Comparison of ENCODE assay signal across 9 cellular contexts in the genomic region with DNA sequence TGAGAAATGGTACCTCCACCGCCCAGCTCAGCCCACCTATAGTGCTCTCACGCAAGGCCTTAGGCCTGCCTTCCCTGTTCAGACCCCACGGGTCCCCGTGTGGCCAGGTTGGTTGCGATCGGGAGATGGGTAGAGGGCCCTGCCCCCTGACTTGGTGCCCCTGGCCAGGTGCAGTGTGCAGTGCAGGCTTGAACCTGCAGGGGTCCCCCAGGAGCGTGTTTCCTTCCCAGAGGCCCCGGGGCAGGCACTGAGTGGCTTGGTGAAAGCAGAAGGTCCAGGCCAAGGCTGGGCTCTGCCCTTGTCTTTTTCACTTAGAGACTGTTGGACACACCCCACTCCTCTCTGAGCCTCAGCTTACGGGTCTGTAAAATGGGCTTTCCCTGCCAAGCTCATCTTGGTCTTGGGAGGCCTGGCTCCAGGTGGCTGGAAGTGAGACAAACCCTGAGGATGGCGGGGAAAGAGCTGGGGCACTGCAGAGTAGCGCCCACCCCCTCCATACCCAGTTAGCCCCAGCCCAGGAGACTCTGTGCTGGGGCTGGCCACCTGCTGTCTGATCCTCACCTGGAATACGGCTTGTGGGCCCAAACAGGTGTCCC. TPM values are rescaled to one million over a fixed set of nuclear protein-coding genes. Genes with fewer than 3 reads are reported as not detected.
DNase-seq lines count a peak whose midpoint lies in the region; ATAC-seq and TF ChIP-seq lines count a peak whose summit lies in the region.
"Had no signal": no experiment of that assay in that cellular context is flagged by ENCODE, and none has a peak within 500 bp of the region (broad histone marks: within the 10 kb centered on the region; RNA-seq: fewer than 3 reads in every experiment).

No MANE protein-coding gene starts in this region.

- CTCF ChIA-PET in activated CD4-positive, alpha-beta T cell treated with anti-CD3 and anti-CD28 coated beads, Interleukin-2, amount 10 ng/mL, durations not matched to agents 7 days and 5 days (lab: Charles Lee) = interaction anchor here (0.6 to 2.2 kb wide), 4 partner anchors 8 to 15 kb away, joined by 3 to 9 read pairs (median 6); a partner anchor contains a TSS

- no peaks in the 10 kb centered on the region for H3K27me3 ChIP-seq in RWPE2 (ENCODE audit: insufficient read depth, poor library complexity, severe bottlenecking)

- ATAC-seq in RWPE2 (ENCODE audit: low read depth) = no peak
- ATAC-seq in effector memory CD8-positive, alpha-beta T cell (replicated peaks) = peak; percentile 46
- no peak for ATAC-seq in stimulated activated memory B cell treated with anti-CD40 and anti-IgM and Interleukin-4, amounts not matched to agents 10 μg/mL and 1 μg/mL and 100 μg/mL, for 72 hours
- no peak for ATAC-seq in HG02610 (IDR thresholded peaks at IDR 0.05; ENCODE audit: unreplicated experiment)

- H3K4me3 ChIP-seq in RWPE2 (ENCODE audit: severe bottlenecking) = no peak overlapping the region

- H3K27ac Mint-ChIP-seq in activated CD4-positive, alpha-beta T cell treated with anti-CD3 and anti-CD28 coated beads, Interleukin-2, amount 10 ng/mL, durations not matched to agents 7 days and 5 days = no peak overlapping the region
- no peak overlapping the region for H3K27ac Mint-ChIP-seq in effector memory CD8-positive, alpha-beta T cell
- no peak overlapping the region for H3K27ac Mint-ChIP-seq in stimulated activated memory B cell treated with anti-CD40 and anti-IgM and Interleukin-4, amounts not matched to agents 10 μg/mL and 1 μg/mL and 100 μg/mL, for 72 hours
- H3K27ac Mint-ChIP-seq: natural killer cell treated with Interleukin-12 subunit alpha and Interleukin-12 subunit beta and Interleukin-15 and Interleukin-18, amount 100 ng/mL, for 72 hours had no signal

- peak; percentile 32 for DNase-seq in activated CD4-positive, alpha-beta T cell treated with anti-CD3 and anti-CD28 coated beads, Interleukin-2, amount 10 ng/mL, durations not matched to agents 7 days and 5 days
- no peak for DNase-seq in activated CD4-positive, alpha-beta T cell treated with anti-CD3 and anti-CD28 coated beads for 1 hour
- DNase-seq in RWPE2 (ENCODE audit: low spot score) (no peak), NCI-H510A (lab: John Stamatoyannopoulos, UW) (no peak)
- peak in 2 of 3 experiments; percentile 40 for DNase-seq in effector memory CD8-positive, alpha-beta T cell
- DNase-seq in stimulated activated CD8-positive, alpha-beta memory T cell treated with anti-CD3 and anti-CD28 coated beads, Interleukin-4, amount 100 ng/mL, for 48 hours = peak; percentile 74

- peaks cover 10% of the 10 kb centered on the region for H3K27me3 Mint-ChIP-seq in activated CD4-positive, alpha-beta T cell treated with anti-CD3 and anti-CD28 coated beads, Interleukin-2, amount 10 ng/mL, durations not matched to agents 7 days and 5 days
- peaks cover 5 to 22% of the 10 kb centered on the region in 2 donors for H3K27me3 Mint-ChIP-seq in effector memory CD8-positive, alpha-beta T cell
- H3K27me3 Mint-ChIP-seq in stimulated activated memory B cell treated with anti-CD40 and anti-IgM and Interleukin-4, amounts not matched to agents 10 μg/mL and 1 μg/mL and 100 μg/mL, for 72 hours = peaks cover 33% of the 10 kb centered on the region

- no peaks in the 10 kb centered on the region for H3K9me3 Mint-ChIP-seq in activated CD4-positive, alpha-beta T cell treated with anti-CD3 and anti-CD28 coated beads, Interleukin-2, amount 10 ng/mL, durations not matched to agents 7 days and 5 days
- H3K9me3 Mint-ChIP-seq in effector memory CD8-positive, alpha-beta T cell = no peaks in the 10 kb centered on the region
- H3K9me3 Mint-ChIP-seq in stimulated activated memory B cell treated with anti-CD40 and anti-IgM and Interleukin-4, amounts not matched to agents 10 μg/mL and 1 μg/mL and 100 μg/mL, for 72 hours = no peaks in the 10 kb centered on the region
- H3K9me3 Mint-ChIP-seq: natural killer cell treated with Interleukin-12 subunit alpha and Interleukin-12 subunit beta and Interleukin-15 and Interleukin-18, amount 100 ng/mL, for 72 hours had no signal

- POLR2A ChIA-PET in activated CD4-positive, alpha-beta T cell treated with anti-CD3 and anti-CD28 coated beads, Interleukin-2, amount 10 ng/mL, durations not matched to agents 7 days and 5 days (lab: Charles Lee) = no interaction called here

- H3K36me3 Mint-ChIP-seq in activated CD4-positive, alpha-beta T cell treated with anti-CD3 and anti-CD28 coated beads, Interleukin-2, amount 10 ng/mL, durations not matched to agents 7 days and 5 days (ENCODE audit: low read depth) = no peaks in the 10 kb centered on the region
- peaks cover 4% of the 10 kb centered on the region for H3K36me3 Mint-ChIP-seq in effector memory CD8-positive, alpha-beta T cell (ENCODE audit: insufficient read depth)
- H3K36me3 Mint-ChIP-seq in stimulated activated memory B cell treated with anti-CD40 and anti-IgM and Interleukin-4, amounts not matched to agents 10 μg/mL and 1 μg/mL and 100 μg/mL, for 72 hours = no peaks in the 10 kb centered on the region
- H3K36me3 Mint-ChIP-seq: natural killer cell treated with Interleukin-12 subunit alpha and Interleukin-12 subunit beta and Interleukin-15 and Interleukin-18, amount 100 ng/mL, for 72 hours had no signal

- no peak overlapping the region for H3K27ac ChIP-seq in RWPE2 (ENCODE audit: poor library complexity, severe bottlenecking)

- H3K9me3 ChIP-seq in RWPE2 (ENCODE audit: severe bottlenecking) = no peaks in the 10 kb centered on the region

- peaks cover 7% of the 10 kb centered on the region for H3K4me1 Mint-ChIP-seq in activated CD4-positive, alpha-beta T cell treated with anti-CD3 and anti-CD28 coated beads, Interleukin-2, amount 10 ng/mL, durations not matched to agents 7 days and 5 days
- H3K4me1 Mint-ChIP-seq in effector memory CD8-positive, alpha-beta T cell (ENCODE audit: low read depth in 2 of 2) = peaks cover 3 to 6% of the 10 kb centered on the region in 2 donors
- H3K4me1 Mint-ChIP-seq in stimulated activated memory B cell treated with anti-CD40 and anti-IgM and Interleukin-4, amounts not matched to agents 10 μg/mL and 1 μg/mL and 100 μg/mL, for 72 hours = peaks cover 8% of the 10 kb centered on the region

- peaks cover 26% of the 10 kb centered on the region for H3K4me1 ChIP-seq in RWPE2 (ENCODE audit: insufficient read depth, poor library complexity, severe bottlenecking)

- H3K4me3 Mint-ChIP-seq in activated CD4-positive, alpha-beta T cell treated with anti-CD3 and anti-CD28 coated beads, Interleukin-2, amount 10 ng/mL, durations not matched to agents 7 days and 5 days = no peak overlapping the region
- H3K4me3 Mint-ChIP-seq in effector memory CD8-positive, alpha-beta T cell = no peak overlapping the region
- H3K4me3 Mint-ChIP-seq in stimulated activated memory B cell treated with anti-CD40 and anti-IgM and Interleukin-4, amounts not matched to agents 10 μg/mL and 1 μg/mL and 100 μg/mL, for 72 hours = no peak overlapping the region
- H3K4me3 Mint-ChIP-seq: natural killer cell treated with Interleukin-12 subunit alpha and Interleukin-12 subunit beta and Interleukin-15 and Interleukin-18, amount 100 ng/mL, for 72 hours had no signal

- peak; percentile 4 for TF ChIP-seq CTCF in RWPE2 (IDR thresholded peaks at IDR 0.05; ENCODE audit: poor library complexity, severe bottlenecking)

- H3K36me3 ChIP-seq in RWPE2 (ENCODE audit: low read depth) = no peaks in the 10 kb centered on the region

RNA-seq across cellular contexts. Expression of a gene that starts 9.3 kb away (rescaled TPM):
- total RNA-seq in activated CD4-positive, alpha-beta T cell treated with anti-CD3 and anti-CD28 coated beads, Interleukin-2, amount 10 ng/mL, durations not matched to agents 7 days and 5 days = not detected
- total RNA-seq: natural killer cell treated with Interleukin-12 subunit alpha and Interleukin-12 subunit beta and Interleukin-15 and Interleukin-18, amount 100 ng/mL, for 72 hours had no signal

RNA-seq across cellular contexts. Expression of a gene that starts 13.0 kb away (rescaled TPM):
- 10 to 100 TPM; 66.6 to 76.6 TPM for total RNA-seq in activated CD4-positive, alpha-beta T cell treated with anti-CD3 and anti-CD28 coated beads, Interleukin-2, amount 10 ng/mL, durations not matched to agents 7 days and 5 days

RNA-seq across cellular contexts. Expression of a gene that starts 16.8 kb away (rescaled TPM):
- 100 to 1,000 TPM; 182 to 192 TPM for total RNA-seq in activated CD4-positive, alpha-beta T cell treated with anti-CD3 and anti-CD28 coated beads, Interleukin-2, amount 10 ng/mL, durations not matched to agents 7 days and 5 days

RNA-seq across cellular contexts. Expression of a gene that starts 47.2 kb away (rescaled TPM):
- total RNA-seq in activated CD4-positive, alpha-beta T cell treated with anti-CD3 and anti-CD28 coated beads, Interleukin-2, amount 10 ng/mL, durations not matched to agents 7 days and 5 days = 10 to 100 TPM; 25.2 to 33.3 TPM

Comparison
In these comparisons a context has a peak if more than half of its experiments do, and no peak if none do; other contexts are left out.
1. DNase-seq: peak in activated CD4-positive, alpha-beta T cell treated with anti-CD3 and anti-CD28 coated beads, Interleukin-2, amount 10 ng/mL, durations not matched to agents 7 days and 5 days (single experiment), effector memory CD8-positive, alpha-beta T cell (2 of 3) and stimulated activated CD8-positive, alpha-beta memory T cell treated with anti-CD3 and anti-CD28 coated beads, Interleukin-4, amount 100 ng/mL, for 48 hours (single experiment); none in activated CD4-positive, alpha-beta T cell treated with anti-CD3 and anti-CD28 coated beads for 1 hour (single experiment), RWPE2 (single experiment) and NCI-H510A (single experiment).